Comparison of ENCODE assay signal across 11 cellular contexts in the genomic region with DNA sequence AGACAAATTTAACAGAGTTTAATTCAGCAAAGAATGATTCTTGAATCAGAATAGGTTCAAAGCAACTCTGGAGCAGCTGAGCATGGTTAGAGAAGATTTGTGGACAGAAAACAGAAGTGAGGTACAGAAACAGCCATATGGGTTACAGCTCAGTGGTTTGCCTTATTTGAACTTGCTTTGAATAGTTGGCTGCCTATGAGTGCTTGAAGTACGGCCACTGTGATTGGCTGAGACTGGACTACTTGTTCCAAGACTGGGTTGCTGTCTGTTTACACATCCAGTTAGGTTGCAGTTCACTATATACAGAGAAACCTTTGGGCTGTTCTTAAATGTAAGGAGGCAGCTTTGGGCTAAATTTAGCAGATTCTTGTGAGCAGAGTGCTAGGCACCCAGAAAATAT.
A peak's percentile ranks its signal among the peaks of the same experiment; 100 is the strongest.
DNase-seq lines count a peak whose midpoint lies in the region; ATAC-seq, FAIRE-seq and TF ChIP-seq lines count a peak whose summit lies in the region.
"Had no signal": no experiment of that assay in that cellular context is flagged by ENCODE, and none has a peak within 500 bp of the region (broad histone marks: within the 10 kb centered on the region; RNA-seq: fewer than 3 reads in every experiment).

No MANE protein-coding gene starts in this region.

- no peaks in the 10 kb centered on the region for H3K4me1 Mint-ChIP-seq in memory B cell
- H3K4me1 Mint-ChIP-seq: naive thymus-derived CD4-positive, alpha-beta T cell had no signal

- H3K27me3 Mint-ChIP-seq in memory B cell = no peaks in the 10 kb centered on the region

- H3K36me3 Mint-ChIP-seq in memory B cell = no peaks in the 10 kb centered on the region

- ATAC-seq in GM19043 (IDR thresholded peaks at IDR 0.05; ENCODE audit: low read depth, unreplicated experiment) (peak; percentile 93), HG02678 (IDR thresholded peaks at IDR 0.05; ENCODE audit: unreplicated experiment) (peak; percentile 61), memory B cell (ENCODE audit: low read depth) (peak; percentile 45)
- ATAC-seq: naive thymus-derived CD4-positive, alpha-beta T cell had no signal

- TF ChIP-seq POLR2A in GM12891 (IDR thresholded peaks at IDR 0.05; ENCODE audit: low read depth, low read length) = no peak

- no peaks in the 10 kb centered on the region for H3K9me3 Mint-ChIP-seq in memory B cell

- no peak for FAIRE-seq in GM12891 (lab: Jason Lieb, UNC)

- peak; percentile 53 for DNase-seq in NAMALWA (ENCODE audit: low spot score)
- DNase-seq in memory B cell (ENCODE audit: low spot score in 2 of 2) = no peak
- no peak for DNase-seq in OCI-M1 (lab: John Stamatoyannopoulos, UW)
- no peak for DNase-seq in DMS79 treated with DMSO at 0.1 percent for 48 hours (lab: John Stamatoyannopoulos, UW)
- DNase-seq in GM12891 (ENCODE audit: insufficient read length, low spot score) = no peak
- DNase-seq: IMR-90; naive thymus-derived CD4-positive, alpha-beta T cell; NCI-H774; stimulated activated CD4-positive, alpha-beta T cell treated with anti-CD3 and anti-CD28 coated beads, Interleukin-1b, Interleukin-23, amount 100 ng/mL, for 48 hours had no signal

- H3K27ac Mint-ChIP-seq in memory B cell = no peak overlapping the region
- H3K27ac Mint-ChIP-seq: naive thymus-derived CD4-positive, alpha-beta T cell had no signal

- no peak overlapping the region for H3K4me3 Mint-ChIP-seq in memory B cell
- H3K4me3 Mint-ChIP-seq: naive thymus-derived CD4-positive, alpha-beta T cell had no signal

TF ChIP-seq in GM12891, 5 proteins besides CTCF, POLR2A, EP300 and RAD21:
- TF ChIP-seq POU2F2 (IDR thresholded peaks at IDR 0.05; ENCODE audit: low read depth, low read length) = no peak
- TF ChIP-seq TAF1 (IDR thresholded peaks at IDR 0.05; ENCODE audit: low read depth, low read length) = no peak
- TF ChIP-seq PAX5 (IDR thresholded peaks at IDR 0.05; ENCODE audit: insufficient read depth, low read length, severe bottlenecking) = no peak
- TF ChIP-seq POLR2AphosphoS5 (IDR thresholded peaks at IDR 0.05; ENCODE audit: low read depth, low read length) = no peak
- no peak for TF ChIP-seq SPI1 (IDR thresholded peaks at IDR 0.05; ENCODE audit: low read depth, low read length)
